Comparison of ENCODE assay signal across 9 cellular contexts in the genomic region with DNA sequence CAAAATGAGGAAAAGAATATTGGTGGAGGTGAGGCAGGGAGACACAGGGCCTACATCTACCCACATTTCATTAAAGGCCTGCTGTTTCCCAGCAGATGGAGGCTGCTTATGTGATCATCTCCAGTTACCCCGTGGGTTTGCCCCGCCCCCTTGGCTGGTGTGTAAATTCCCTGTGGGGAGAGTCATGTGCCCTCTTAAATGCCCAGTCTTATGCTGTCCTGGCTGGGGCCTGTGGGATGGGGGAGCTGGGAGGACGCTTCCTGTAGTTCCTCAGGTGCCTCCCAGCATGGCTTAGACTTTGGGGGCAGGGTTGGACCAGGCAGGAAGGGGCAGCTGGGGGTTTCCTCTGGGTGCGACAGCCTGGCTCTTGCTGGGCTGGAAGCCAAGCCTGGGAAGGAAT. TPM values are rescaled to one million over a fixed set of nuclear protein-coding genes. Genes with fewer than 3 reads are reported as not detected.
DNase-seq lines count a peak whose midpoint lies in the region; ATAC-seq and TF ChIP-seq lines count a peak whose summit lies in the region.
"Had no signal": no experiment of that assay in that cellular context is flagged by ENCODE, and none has a peak within 500 bp of the region (broad histone marks: within the 10 kb centered on the region; RNA-seq: fewer than 3 reads in every experiment).

No MANE protein-coding gene starts in this region.

- H3K27ac Mint-ChIP-seq in GM23338 = no peak overlapping the region
- H3K27ac Mint-ChIP-seq: memory B cell had no signal

- H3K4me3 ChIP-seq in GM23338 (no peak overlapping the region), breast epithelium (no peak overlapping the region)

- intact Hi-C loops in breast epithelium (cut with DNase I; ENCODE audit: low total_unique reads) = no loop called here

- TF ChIP-seq POLR2A in breast epithelium (IDR thresholded peaks at IDR 0.05) = no peak

- H3K27ac ChIP-seq in GM23338 (ENCODE audit: low read depth) (no peak overlapping the region), breast epithelium (peak overlapping the region; percentile 83 to 86)

- no peaks in the 10 kb centered on the region for H3K36me3 ChIP-seq in GM23338 (ENCODE audit: insufficient read depth)
- no peaks in the 10 kb centered on the region for H3K36me3 ChIP-seq in breast epithelium

- H4K20me1 ChIP-seq in GM23338 (replicated peaks; ENCODE audit: insufficient read depth) = no peaks in the 10 kb centered on the region

- H3K9me3 ChIP-seq in breast epithelium = peaks cover 0 to 11% of the 10 kb centered on the region in 2 donors

- H3K9me2 ChIP-seq in GM23338 (ENCODE audit: insufficient read depth) = 0 out of 2 replicates have a peak, but pooled peaks cover 4% of the 10 kb centered on the region

- no peaks in the 10 kb centered on the region for H3K79me2 ChIP-seq in GM23338 (replicated peaks; ENCODE audit: insufficient read depth)

- peaks cover 7% of the 10 kb centered on the region for H3K27me3 Mint-ChIP-seq in GM23338 (ENCODE audit: insufficient read depth, low read depth, poor library complexity)

- H3K9me3 Mint-ChIP-seq in GM23338 = peaks cover 12% of the 10 kb centered on the region; the same call in 2 of the 3 replicates
- H3K9me3 Mint-ChIP-seq: memory B cell had no signal

- ATAC-seq in GM23338 (peak; percentile 54), GM19351 (IDR thresholded peaks at IDR 0.05; ENCODE audit: unreplicated experiment) (no peak), HG03378 (IDR thresholded peaks at IDR 0.05; ENCODE audit: unreplicated experiment) (no peak)

- no peak overlapping the region for H3K4me3 Mint-ChIP-seq in GM23338
- H3K4me3 Mint-ChIP-seq: memory B cell had no signal

- H3K4me1 Mint-ChIP-seq in GM23338 = peaks cover 7% of the 10 kb centered on the region; the same call in 2 of the 3 replicates

- H3K4me2 ChIP-seq in GM23338 = no peak overlapping the region

- H3K4me1 ChIP-seq in GM23338 (ENCODE audit: insufficient read depth) (no peaks in the 10 kb centered on the region; the same call in 1 of the 2 replicates), breast epithelium (peaks cover 0 to 5% of the 10 kb centered on the region in 2 donors)

- H3F3A ChIP-seq in GM23338 (replicated peaks; ENCODE audit: low read depth) = no peaks in the 10 kb centered on the region

- DNase-seq in GM23338 (ENCODE audit: low spot score) (peak; percentile 52), NCI-H2171 treated with DMSO at 0.1 percent for 48 hours (lab: John Stamatoyannopoulos, UW) (peak; percentile 95), breast epithelium (ENCODE audit: low spot score in 2 of 2) (peak; percentile 70 to 91), lung microvascular endothelial cell (ENCODE audit: low read depth in 2 of 2) (peak; percentile 85 to 88), mesenteric fat pad (ENCODE audit: low spot score) (no peak)
- no peak for DNase-seq in activated CD4-positive, CD25-positive, alpha-beta regulatory T cell (lab: John Stamatoyannopoulos, UW)

- TF ChIP-seq CTCF in GM23338 (conservative IDR thresholded peaks at IDR 0.05; ENCODE audit: low read depth in 2 of 2) (no peak), breast epithelium (IDR thresholded peaks at IDR 0.05) (no peak)

- peak overlapping the region; percentile 85 for H2AFZ ChIP-seq in GM23338

- H3K36me3 Mint-ChIP-seq in GM23338 (ENCODE audit: low read depth) = 0 out of 3 replicates have a peak, but pooled peaks cover 5% of the 10 kb centered on the region

- H3K27me3 ChIP-seq in GM23338 (ENCODE audit: insufficient read depth) (no peaks in the 10 kb centered on the region), breast epithelium (no peaks in the 10 kb centered on the region)

TF ChIP-seq in GM23338, 12 proteins besides CTCF, POLR2A, EP300 and RAD21 (continues in another document):
- TF ChIP-seq EZH2phosphoT487 (IDR thresholded peaks at IDR 0.05; ENCODE audit: unreplicated experiment) (no peak), ZNF114 (CRISPR knock-in tag; IDR thresholded peaks at IDR 0.05) (no peak), JUNB (IDR thresholded peaks at IDR 0.05; ENCODE audit: unreplicated experiment) (no peak), POLR2AphosphoS5 (IDR thresholded peaks at IDR 0.05; ENCODE audit: low read depth) (no peak), EZH2 (IDR thresholded peaks at IDR 0.05; ENCODE audit: low read depth, unreplicated experiment) (no peak), ZNF331 (CRISPR knock-in tag; IDR thresholded peaks at IDR 0.05; ENCODE audit: low read depth) (no peak), NANOG (IDR thresholded peaks at IDR 0.05; ENCODE audit: borderline replicate concordance) (no peak), CREB1 (CRISPR knock-in tag; IDR thresholded peaks at IDR 0.05; ENCODE audit: low read depth) (no peak), STAT1 (IDR thresholded peaks at IDR 0.05; ENCODE audit: unreplicated experiment) (no peak)
- TF ChIP-seq, protein P1, sequence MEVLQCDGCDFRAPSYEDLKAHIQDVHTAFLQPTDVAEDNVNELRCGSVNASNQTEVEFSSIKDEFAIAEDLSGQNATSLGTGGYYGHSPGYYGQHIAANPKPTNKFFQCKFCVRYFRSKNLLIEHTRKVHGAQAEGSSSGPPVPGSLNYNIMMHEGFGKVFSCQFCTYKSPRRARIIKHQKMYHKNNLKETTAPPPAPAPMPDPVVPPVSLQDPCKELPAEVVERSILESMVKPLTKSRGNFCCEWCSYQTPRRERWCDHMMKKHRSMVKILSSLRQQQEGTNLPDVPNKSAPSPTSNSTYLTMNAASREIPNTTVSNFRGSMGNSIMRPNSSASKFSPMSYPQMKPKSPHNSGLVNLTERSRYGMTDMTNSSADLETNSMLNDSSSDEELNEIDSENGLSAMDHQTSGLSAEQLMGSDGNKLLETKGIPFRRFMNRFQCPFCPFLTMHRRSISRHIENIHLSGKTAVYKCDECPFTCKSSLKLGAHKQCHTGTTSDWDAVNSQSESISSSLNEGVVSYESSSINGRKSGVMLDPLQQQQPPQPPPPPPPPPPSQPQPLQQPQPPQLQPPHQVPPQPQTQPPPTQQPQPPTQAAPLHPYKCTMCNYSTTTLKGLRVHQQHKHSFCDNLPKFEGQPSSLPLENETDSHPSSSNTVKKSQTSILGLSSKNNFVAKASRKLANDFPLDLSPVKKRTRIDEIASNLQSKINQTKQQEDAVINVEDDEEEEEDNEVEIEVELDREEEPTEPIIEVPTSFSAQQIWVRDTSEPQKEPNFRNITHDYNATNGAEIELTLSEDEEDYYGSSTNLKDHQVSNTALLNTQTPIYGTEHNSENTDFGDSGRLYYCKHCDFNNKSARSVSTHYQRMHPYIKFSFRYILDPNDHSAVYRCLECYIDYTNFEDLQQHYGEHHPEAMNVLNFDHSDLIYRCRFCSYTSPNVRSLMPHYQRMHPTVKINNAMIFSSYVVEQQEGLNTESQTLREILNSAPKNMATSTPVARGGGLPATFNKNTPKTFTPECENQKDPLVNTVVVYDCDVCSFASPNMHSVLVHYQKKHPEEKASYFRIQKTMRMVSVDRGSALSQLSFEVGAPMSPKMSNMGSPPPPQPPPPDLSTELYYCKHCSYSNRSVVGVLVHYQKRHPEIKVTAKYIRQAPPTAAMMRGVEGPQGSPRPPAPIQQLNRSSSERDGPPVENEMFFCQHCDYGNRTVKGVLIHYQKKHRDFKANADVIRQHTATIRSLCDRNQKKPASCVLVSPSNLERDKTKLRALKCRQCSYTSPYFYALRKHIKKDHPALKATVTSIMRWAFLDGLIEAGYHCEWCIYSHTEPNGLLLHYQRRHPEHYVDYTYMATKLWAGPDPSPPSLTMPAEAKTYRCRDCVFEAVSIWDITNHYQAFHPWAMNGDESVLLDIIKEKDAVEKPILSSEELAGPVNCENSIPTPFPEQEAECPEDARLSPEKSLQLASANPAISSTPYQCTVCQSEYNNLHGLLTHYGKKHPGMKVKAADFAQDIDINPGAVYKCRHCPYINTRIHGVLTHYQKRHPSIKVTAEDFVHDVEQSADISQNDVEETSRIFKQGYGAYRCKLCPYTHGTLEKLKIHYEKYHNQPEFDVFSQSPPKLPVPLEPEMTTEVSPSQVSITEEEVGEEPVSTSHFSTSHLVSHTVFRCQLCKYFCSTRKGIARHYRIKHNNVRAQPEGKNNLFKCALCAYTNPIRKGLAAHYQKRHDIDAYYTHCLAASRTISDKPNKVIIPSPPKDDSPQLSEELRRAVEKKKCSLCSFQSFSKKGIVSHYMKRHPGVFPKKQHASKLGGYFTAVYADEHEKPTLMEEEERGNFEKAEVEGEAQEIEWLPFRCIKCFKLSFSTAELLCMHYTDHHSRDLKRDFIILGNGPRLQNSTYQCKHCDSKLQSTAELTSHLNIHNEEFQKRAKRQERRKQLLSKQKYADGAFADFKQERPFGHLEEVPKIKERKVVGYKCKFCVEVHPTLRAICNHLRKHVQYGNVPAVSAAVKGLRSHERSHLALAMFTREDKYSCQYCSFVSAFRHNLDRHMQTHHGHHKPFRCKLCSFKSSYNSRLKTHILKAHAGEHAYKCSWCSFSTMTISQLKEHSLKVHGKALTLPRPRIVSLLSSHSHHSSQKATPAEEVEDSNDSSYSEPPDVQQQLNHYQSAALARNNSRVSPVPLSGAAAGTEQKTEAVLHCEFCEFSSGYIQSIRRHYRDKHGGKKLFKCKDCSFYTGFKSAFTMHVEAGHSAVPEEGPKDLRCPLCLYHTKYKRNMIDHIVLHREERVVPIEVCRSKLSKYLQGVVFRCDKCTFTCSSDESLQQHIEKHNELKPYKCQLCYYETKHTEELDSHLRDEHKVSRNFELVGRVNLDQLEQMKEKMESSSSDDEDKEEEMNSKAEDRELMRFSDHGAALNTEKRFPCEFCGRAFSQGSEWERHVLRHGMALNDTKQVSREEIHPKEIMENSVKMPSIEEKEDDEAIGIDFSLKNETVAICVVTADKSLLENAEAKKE (CRISPR knock-in tag; IDR thresholded peaks at IDR 0.05) = no peak

RNA-seq across cellular contexts. Expression of a gene that starts 15.5 kb away (rescaled TPM):
- total RNA-seq in GM23338 (2014; rRNA removed; shearing (Covaris generic)) = 16.4 and 18.7 TPM in 2 replicates
- 2.9 and 7.7 TPM in 2 replicates for polyA plus RNA-seq in GM23338 (2016; fragmentation: Nextera tagmentation; extraction: Ambion mirVana)
- total RNA-seq in breast epithelium = 100 to 1,000 TPM in 1 of 3 donors, 10 to 100 TPM in 2; 12.2 to 136 (median 26.9) TPM
- total RNA-seq in lung microvascular endothelial cell = 3.9 and 4.4 TPM in 2 replicates
- 20.6 TPM for total RNA-seq in mesenteric fat pad

Comparison
In these comparisons a context has a peak if more than half of its experiments do, and no peak if none do; other contexts are left out.
1. DNase-seq: peak in GM23338 (single experiment), NCI-H2171 treated with DMSO at 0.1 percent for 48 hours (single experiment), breast epithelium (2 of 2) and lung microvascular endothelial cell (2 of 2); none in mesenteric fat pad (single experiment) and activated CD4-positive, CD25-positive, alpha-beta regulatory T cell (0 of 4).